Comparison of ENCODE assay signal across 2 cellular contexts in genomic region chr7:96952974-96953391, GRCh38.
TF ChIP-seq lines count a peak whose summit lies in the region.

No MANE protein-coding gene starts in this region.

TF ChIP-seq in HepG2, 621 proteins besides CTCF, POLR2A, EP300 and RAD21 (continued from another document):
- no peak for TF ChIP-seq HIVEP1 (CRISPR knock-in tag; IDR thresholded peaks at IDR 0.05)
- no peak for TF ChIP-seq CEBPB (IDR thresholded peaks at IDR 0.05; ENCODE audit: borderline replicate concordance, low read depth, low read length)
- no peak for TF ChIP-seq SRSF1 (optimal IDR thresholded peaks at IDR 0.05; ENCODE audit: low read depth, low read length)
- no peak for TF ChIP-seq GZF1 (CRISPR knock-in tag; IDR thresholded peaks at IDR 0.05)
- TF ChIP-seq ARNTL (CRISPR knock-in tag; IDR thresholded peaks at IDR 0.05), result no peak
- no peak for TF ChIP-seq CEBPZ (IDR thresholded peaks at IDR 0.05; ENCODE audit: low read length)

TF ChIP-seq in SK-N-SH, 30 proteins besides CTCF, POLR2A, EP300 and RAD21 (continued from another document):
- TF ChIP-seq RFX5 (IDR thresholded peaks at IDR 0.05; ENCODE audit: low read length) (no peak), YY1 (IDR thresholded peaks at IDR 0.05; ENCODE audit: low read depth) (no peak), NRF1 (IDR thresholded peaks at IDR 0.05; ENCODE audit: low read depth, low read length) (no peak), CHD2 (IDR thresholded peaks at IDR 0.05; ENCODE audit: low read length, partially characterized antibody) (no peak), NFIC (IDR thresholded peaks at IDR 0.05; ENCODE audit: borderline replicate concordance) (no peak; the same call in 1 of the 2 replicates), SMC3 (IDR thresholded peaks at IDR 0.05; ENCODE audit: low read depth, low read length) (no peak), USF1 (IDR thresholded peaks at IDR 0.05; ENCODE audit: borderline replicate concordance, low read depth) (no peak), MXI1 (IDR thresholded peaks at IDR 0.05; ENCODE audit: low read depth, low read length) (no peak), GATA2 (CRISPR knock-in tag; IDR thresholded peaks at IDR 0.05) (no peak), EZH2phosphoT487 (IDR thresholded peaks at IDR 0.05; ENCODE audit: borderline replicate concordance, low read depth) (no peak), RXRA (IDR thresholded peaks at IDR 0.05; ENCODE audit: borderline replicate concordance, low read depth) (no peak), RCOR1 (IDR thresholded peaks at IDR 0.05; ENCODE audit: low read length) (no peak), FOSL2 (IDR thresholded peaks at IDR 0.05; ENCODE audit: borderline replicate concordance, low read depth) (peak; percentile 74; the same call in 1 of the 2 replicates), ELF1 (IDR thresholded peaks at IDR 0.05) (no peak), FOXM1 (IDR thresholded peaks at IDR 0.05; ENCODE audit: low read depth) (no peak), TEAD4 (IDR thresholded peaks at IDR 0.05; ENCODE audit: borderline replicate concordance, insufficient read depth) (no peak), TAF1 (IDR thresholded peaks at IDR 0.05; ENCODE audit: borderline replicate concordance, low read depth, low read length) (no peak), USF2 (IDR thresholded peaks at IDR 0.05; ENCODE audit: borderline replicate concordance, low read depth, low read length) (no peak), POLR2AphosphoS5 (IDR thresholded peaks at IDR 0.05; ENCODE audit: low read depth, low read length) (no peak), TCF12 (IDR thresholded peaks at IDR 0.05) (peak; percentile 39; the same call in 1 of the 2 replicates), FOXJ3 (CRISPR knock-in tag; IDR thresholded peaks at IDR 0.05) (no peak), MEF2A (IDR thresholded peaks at IDR 0.05; ENCODE audit: borderline replicate concordance, low read depth) (no peak)
- TF ChIP-seq, protein P1, sequence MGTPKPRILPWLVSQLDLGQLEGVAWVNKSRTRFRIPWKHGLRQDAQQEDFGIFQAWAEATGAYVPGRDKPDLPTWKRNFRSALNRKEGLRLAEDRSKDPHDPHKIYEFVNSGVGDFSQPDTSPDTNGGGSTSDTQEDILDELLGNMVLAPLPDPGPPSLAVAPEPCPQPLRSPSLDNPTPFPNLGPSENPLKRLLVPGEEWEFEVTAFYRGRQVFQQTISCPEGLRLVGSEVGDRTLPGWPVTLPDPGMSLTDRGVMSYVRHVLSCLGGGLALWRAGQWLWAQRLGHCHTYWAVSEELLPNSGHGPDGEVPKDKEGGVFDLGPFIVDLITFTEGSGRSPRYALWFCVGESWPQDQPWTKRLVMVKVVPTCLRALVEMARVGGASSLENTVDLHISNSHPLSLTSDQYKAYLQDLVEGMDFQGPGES (IDR thresholded peaks at IDR 0.05; ENCODE audit: low read depth, low read length), result no peak
- TF ChIP-seq, protein P2, sequence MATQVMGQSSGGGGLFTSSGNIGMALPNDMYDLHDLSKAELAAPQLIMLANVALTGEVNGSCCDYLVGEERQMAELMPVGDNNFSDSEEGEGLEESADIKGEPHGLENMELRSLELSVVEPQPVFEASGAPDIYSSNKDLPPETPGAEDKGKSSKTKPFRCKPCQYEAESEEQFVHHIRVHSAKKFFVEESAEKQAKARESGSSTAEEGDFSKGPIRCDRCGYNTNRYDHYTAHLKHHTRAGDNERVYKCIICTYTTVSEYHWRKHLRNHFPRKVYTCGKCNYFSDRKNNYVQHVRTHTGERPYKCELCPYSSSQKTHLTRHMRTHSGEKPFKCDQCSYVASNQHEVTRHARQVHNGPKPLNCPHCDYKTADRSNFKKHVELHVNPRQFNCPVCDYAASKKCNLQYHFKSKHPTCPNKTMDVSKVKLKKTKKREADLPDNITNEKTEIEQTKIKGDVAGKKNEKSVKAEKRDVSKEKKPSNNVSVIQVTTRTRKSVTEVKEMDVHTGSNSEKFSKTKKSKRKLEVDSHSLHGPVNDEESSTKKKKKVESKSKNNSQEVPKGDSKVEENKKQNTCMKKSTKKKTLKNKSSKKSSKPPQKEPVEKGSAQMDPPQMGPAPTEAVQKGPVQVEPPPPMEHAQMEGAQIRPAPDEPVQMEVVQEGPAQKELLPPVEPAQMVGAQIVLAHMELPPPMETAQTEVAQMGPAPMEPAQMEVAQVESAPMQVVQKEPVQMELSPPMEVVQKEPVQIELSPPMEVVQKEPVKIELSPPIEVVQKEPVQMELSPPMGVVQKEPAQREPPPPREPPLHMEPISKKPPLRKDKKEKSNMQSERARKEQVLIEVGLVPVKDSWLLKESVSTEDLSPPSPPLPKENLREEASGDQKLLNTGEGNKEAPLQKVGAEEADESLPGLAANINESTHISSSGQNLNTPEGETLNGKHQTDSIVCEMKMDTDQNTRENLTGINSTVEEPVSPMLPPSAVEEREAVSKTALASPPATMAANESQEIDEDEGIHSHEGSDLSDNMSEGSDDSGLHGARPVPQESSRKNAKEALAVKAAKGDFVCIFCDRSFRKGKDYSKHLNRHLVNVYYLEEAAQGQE (IDR thresholded peaks at IDR 0.05; ENCODE audit: low read depth, low read length), result no peak
- TF ChIP-seq, protein P3, sequence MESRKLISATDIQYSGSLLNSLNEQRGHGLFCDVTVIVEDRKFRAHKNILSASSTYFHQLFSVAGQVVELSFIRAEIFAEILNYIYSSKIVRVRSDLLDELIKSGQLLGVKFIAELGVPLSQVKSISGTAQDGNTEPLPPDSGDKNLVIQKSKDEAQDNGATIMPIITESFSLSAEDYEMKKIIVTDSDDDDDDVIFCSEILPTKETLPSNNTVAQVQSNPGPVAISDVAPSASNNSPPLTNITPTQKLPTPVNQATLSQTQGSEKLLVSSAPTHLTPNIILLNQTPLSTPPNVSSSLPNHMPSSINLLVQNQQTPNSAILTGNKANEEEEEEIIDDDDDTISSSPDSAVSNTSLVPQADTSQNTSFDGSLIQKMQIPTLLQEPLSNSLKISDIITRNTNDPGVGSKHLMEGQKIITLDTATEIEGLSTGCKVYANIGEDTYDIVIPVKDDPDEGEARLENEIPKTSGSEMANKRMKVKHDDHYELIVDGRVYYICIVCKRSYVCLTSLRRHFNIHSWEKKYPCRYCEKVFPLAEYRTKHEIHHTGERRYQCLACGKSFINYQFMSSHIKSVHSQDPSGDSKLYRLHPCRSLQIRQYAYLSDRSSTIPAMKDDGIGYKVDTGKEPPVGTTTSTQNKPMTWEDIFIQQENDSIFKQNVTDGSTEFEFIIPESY (IDR thresholded peaks at IDR 0.05; ENCODE audit: borderline replicate concordance, low read depth), result no peak
- TF ChIP-seq, protein P4, sequence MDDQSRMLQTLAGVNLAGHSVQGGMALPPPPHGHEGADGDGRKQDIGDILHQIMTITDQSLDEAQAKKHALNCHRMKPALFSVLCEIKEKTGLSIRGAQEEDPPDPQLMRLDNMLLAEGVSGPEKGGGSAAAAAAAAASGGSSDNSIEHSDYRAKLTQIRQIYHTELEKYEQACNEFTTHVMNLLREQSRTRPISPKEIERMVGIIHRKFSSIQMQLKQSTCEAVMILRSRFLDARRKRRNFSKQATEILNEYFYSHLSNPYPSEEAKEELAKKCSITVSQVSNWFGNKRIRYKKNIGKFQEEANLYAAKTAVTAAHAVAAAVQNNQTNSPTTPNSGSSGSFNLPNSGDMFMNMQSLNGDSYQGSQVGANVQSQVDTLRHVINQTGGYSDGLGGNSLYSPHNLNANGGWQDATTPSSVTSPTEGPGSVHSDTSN (IDR thresholded peaks at IDR 0.05), result peak; percentile 40
